In the genomic region with DNA sequence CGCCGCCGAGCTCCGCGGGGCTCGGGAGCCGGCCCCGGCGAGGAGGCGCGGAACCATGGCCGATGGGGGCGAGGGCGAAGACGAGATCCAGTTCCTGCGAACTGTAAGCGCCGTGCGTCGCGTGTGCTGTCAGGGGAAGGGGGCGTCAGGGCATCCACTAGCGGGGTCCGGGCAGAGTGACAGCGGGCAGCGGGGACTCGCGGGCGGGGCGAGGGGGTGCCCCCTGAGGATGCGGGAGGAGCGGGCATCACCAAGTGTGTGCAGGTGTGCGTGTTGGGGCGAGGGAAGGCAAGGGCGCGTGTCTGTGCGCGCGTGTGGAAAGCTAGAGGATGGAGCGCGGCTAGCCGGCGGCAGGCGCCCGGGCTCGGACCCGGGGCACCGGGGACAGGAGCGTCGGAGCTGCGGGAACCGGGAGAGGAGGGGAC, we compare ENCODE assay signal across 11 cellular contexts. TPM values are rescaled to one million over a fixed set of nuclear protein-coding genes. Genes with fewer than 3 reads are reported as not detected.
DNase-seq lines count a peak whose midpoint lies in the region; ATAC-seq and TF ChIP-seq lines count a peak whose summit lies in the region.
"Had no signal": no experiment of that assay in that cellular context is flagged by ENCODE, and none has a peak within 500 bp of the region (broad histone marks: within the 10 kb centered on the region; RNA-seq: fewer than 3 reads in every experiment).

No MANE protein-coding gene starts in this region.

- no peaks in the 10 kb centered on the region for H3K79me2 ChIP-seq in fibroblast of lung (ENCODE audit: control insufficient read depth, insufficient read depth, low read length)

- peaks cover 0 to 54% (median 11%) of the 10 kb centered on the region in 9 donors for H3K27me3 ChIP-seq in heart left ventricle
- peaks cover 17% of the 10 kb centered on the region for H3K27me3 ChIP-seq in fibroblast of lung (ENCODE audit: control insufficient read depth, insufficient read depth, low read length)
- H3K27me3 ChIP-seq in vagina: no peaks in the 10 kb centered on the region
- H3K27me3 ChIP-seq: BLaER1 had no signal

- TF ChIP-seq POLR2A in heart left ventricle (IDR thresholded peaks at IDR 0.05) (no peak), vagina (IDR thresholded peaks at IDR 0.05) (no peak)

- H3K4me1 ChIP-seq in heart left ventricle (peaks cover 0 to 8% (median 0%) of the 10 kb centered on the region in 12 donors), fibroblast of lung (ENCODE audit: control insufficient read depth, extremely low read depth, insufficient read depth, low read length) (peaks cover 2% of the 10 kb centered on the region), vagina (peaks cover 9% of the 10 kb centered on the region)
- H3K4me1 ChIP-seq: BLaER1 had no signal

- H3K9ac ChIP-seq in fibroblast of lung (ENCODE audit: insufficient read depth, low read length): no peak overlapping the region
- H3K9ac ChIP-seq: BLaER1 had no signal

- peak in 1 of 4 donors; percentile 5 for ATAC-seq in heart left ventricle
- ATAC-seq in omental fat pad (ENCODE audit: low FRiP score): peak; percentile 29
- no peak for ATAC-seq in HG03571 (IDR thresholded peaks at IDR 0.05; ENCODE audit: unreplicated experiment)

- TF ChIP-seq CTCF in heart left ventricle (IDR thresholded peaks at IDR 0.05): no peak
- TF ChIP-seq CTCF in fibroblast of lung (conservative IDR thresholded peaks at IDR 0.05 in 1 of 2, IDR thresholded peaks at IDR 0.05 in 1 of 2; ENCODE audit: low read depth in 1 of 2, low read length in 2 of 2): no peak
- TF ChIP-seq CTCF in omental fat pad (IDR thresholded peaks at IDR 0.05): no peak
- no peak for TF ChIP-seq CTCF in vagina (IDR thresholded peaks at IDR 0.05)

- no peaks in the 10 kb centered on the region for H4K20me1 ChIP-seq in fibroblast of lung (ENCODE audit: control insufficient read depth, extremely low read depth, insufficient read depth, low read length)
- H4K20me1 ChIP-seq: BLaER1 had no signal

- no peaks in the 10 kb centered on the region for H3K9me3 ChIP-seq in heart left ventricle
- H3K9me3 ChIP-seq in fibroblast of lung (ENCODE audit: control insufficient read depth, insufficient read depth, low read depth, low read length): no peaks in the 10 kb centered on the region
- no peaks in the 10 kb centered on the region for H3K9me3 ChIP-seq in vagina

- DNase-seq in heart left ventricle: peak in 1 of 5 donors; percentile 66
- no peak for DNase-seq in cardiac septum (ENCODE audit: low spot score)
- peak in 1 of 2 donors; percentile 1 for DNase-seq in fibroblast of lung (ENCODE audit: low read depth in 2 of 2)
- no peak for DNase-seq in omental fat pad (ENCODE audit: low spot score)
- no peak for DNase-seq in vagina (ENCODE audit: extremely low spot score in 2 of 2)
- DNase-seq in stimulated activated CD4-positive, alpha-beta T cell treated with anti-CD3 and anti-CD28 coated beads, Interleukin-2, amount 100 ng/mL, for 24 hours: no peak
- DNase-seq in NOMO-1 treated with DMSO at 0.1 percent for 48 hours (lab: John Stamatoyannopoulos, UW; ENCODE audit: unreplicated experiment): no peak
- DNase-seq: SW 1271 had no signal

- intact Hi-C loops in heart left ventricle (cut with DNase I) (loop anchor here in 5 of 10 donors (2.0 to 10.0 kb wide), 8 partner anchors 45 to 342 kb away; no protein-coding TSS in a partner anchor), cardiac septum (cut with DNase I) (loop anchor here (2.0 kb wide), 1 partner anchor 44 kb away; no protein-coding TSS in a partner anchor), vagina (cut with DNase I) (no loop called here)

- 1 to 2% (median 1%) methylated on average over 18 to 52 of the region's 52 CpGs for WGBS in heart left ventricle, 4 donors

- no peak overlapping the region for H2AFZ ChIP-seq in fibroblast of lung (ENCODE audit: low read length)

- H3K4me2 ChIP-seq in fibroblast of lung (ENCODE audit: extremely low read depth, insufficient read depth, low read length): peak overlapping the region; percentile 35
- H3K4me2 ChIP-seq: BLaER1 had no signal

- peak overlapping the region; percentile 54 to 85 (median 72) for H3K4me3 ChIP-seq in heart left ventricle
- H3K4me3 ChIP-seq in fibroblast of lung (replicated peaks in 1 of 4; ENCODE audit: control extremely low read depth in 1 of 4, insufficient read depth in 1 of 4, low read depth in 3 of 4, low read length in 4 of 4): peak overlapping the region in 1 of 4 experiments; percentile 22
- H3K4me3 ChIP-seq in vagina: peak overlapping the region; percentile 48 to 56
- H3K4me3 ChIP-seq: BLaER1 had no signal

- H3K27ac ChIP-seq in heart left ventricle: peak overlapping the region; percentile 82 to 99 (median 96)
- H3K27ac ChIP-seq in fibroblast of lung (ENCODE audit: insufficient read depth, low read length): no peak overlapping the region
- H3K27ac ChIP-seq in vagina: peak overlapping the region; percentile 20
- H3K27ac ChIP-seq: BLaER1 had no signal

- H3K36me3 ChIP-seq in heart left ventricle (no peaks in the 10 kb centered on the region), fibroblast of lung (ENCODE audit: control insufficient read depth, insufficient read depth, low read length) (no peaks in the 10 kb centered on the region), vagina (no peaks in the 10 kb centered on the region)
- H3K36me3 ChIP-seq: BLaER1 had no signal

RNA-seq across cellular contexts. Expression of gene RYR2, which starts 0.5 kb away (rescaled TPM):
- total RNA-seq in heart left ventricle: 1,000 to 10,000 TPM in 1 of 9 donors, 100 to 1,000 TPM in 8; 408 to 1,319 (median 822) TPM
- polyA plus RNA-seq in heart left ventricle: 100 to 1,000 TPM in 1 of 2 donors, 10 to 100 TPM in 1; 77.7 to 144 TPM
- total RNA-seq in cardiac septum: 572 TPM
- total RNA-seq in fibroblast of lung: 0.17 and 0.51 TPM in 2 replicates
- polyA plus RNA-seq in fibroblast of lung: 0.06 TPM in 1 of 2 replicates, not detected in the other
- polyA plus RNA-seq in fibroblast of lung (2012): 0.03 TPM in 1 of 2 replicates, not detected in the other
- not detected in 2 replicates for polyA minus RNA-seq in fibroblast of lung (ENCODE audit: low replicate concordance)
- total RNA-seq in omental fat pad: 1 to 10 TPM in 3 of 4 donors, under 1 TPM in 1; 0.19 to 2.4 (median 1.2) TPM
- 1.5 TPM for total RNA-seq in vagina

RNA-seq across cellular contexts. Expression of gene MT1HL1, which starts 38.2 kb away (rescaled TPM):
- total RNA-seq in heart left ventricle (not detected), cardiac septum (not detected), fibroblast of lung (not detected in 2 replicates), omental fat pad (not detected), vagina (not detected)
- polyA plus RNA-seq in heart left ventricle (not detected), fibroblast of lung (not detected in 2 replicates)
- polyA plus RNA-seq in fibroblast of lung (2012): not detected in 2 replicates
- polyA minus RNA-seq in fibroblast of lung (ENCODE audit: low replicate concordance): not detected in 2 replicates
- total RNA-seq: activated T-cell treated with anti-CD3 and anti-CD28 coated beads, Interleukin-2, amount 50 U/mL, for 72 hours had no signal

Comparison
In these comparisons a context has a peak if more than half of its experiments do, and no peak if none do; other contexts are left out.
1. RNA of gene RYR2, which starts 0.5 kb away (total RNA-seq): 408 to 1,319 TPM in heart left ventricle and 572 TPM in cardiac septum (single experiment); 1.5 TPM in vagina (single experiment), 0.19 to 2.4 TPM in omental fat pad and 0.17 to 0.51 TPM in fibroblast of lung; every median in the first group is over 100 times any median in the second.